In genomic region chr14:31954991-31955390, GRCh38 we compare ENCODE assay signal across 22 cellular contexts.
"Had no signal": no experiment of that assay in that cellular context is flagged by ENCODE, and none has a peak within 500 bp of the region (broad histone marks: within the 10 kb centered on the region; RNA-seq: fewer than 3 reads in every experiment).

No MANE protein-coding gene starts in this region.

- H3K4me1 Mint-ChIP-seq: activated CD4-positive, alpha-beta T cell treated with anti-CD3 and anti-CD28 coated beads, Interleukin-2, amount 10 ng/mL, durations not matched to agents 7 days and 5 days had no signal

- H3K4me3 ChIP-seq: breast epithelium, esophagus muscularis mucosa, hepatocyte had no signal

- H3K4me2 ChIP-seq: hepatocyte had no signal

- H3K27ac Mint-ChIP-seq: activated CD4-positive, alpha-beta T cell treated with anti-CD3 and anti-CD28 coated beads, Interleukin-2, amount 10 ng/mL, durations not matched to agents 7 days and 5 days; T-helper 1 cell treated with Interleukin-12 subunit alpha and Interleukin-12 subunit beta and Interleukin-4 antibody, amounts not matched to agents 30 μg/mL and 1 μg/mL, for 36 hours had no signal

- H3K9me3 Mint-ChIP-seq: activated CD4-positive, alpha-beta T cell treated with anti-CD3 and anti-CD28 coated beads, Interleukin-2, amount 10 ng/mL, durations not matched to agents 7 days and 5 days had no signal

- H2AFZ ChIP-seq: hepatocyte had no signal

- H3K9me3 ChIP-seq: breast epithelium, esophagus muscularis mucosa had no signal

- H3K27ac ChIP-seq: breast epithelium, esophagus muscularis mucosa, hepatocyte had no signal

- H3K4me3 Mint-ChIP-seq: activated CD4-positive, alpha-beta T cell treated with anti-CD3 and anti-CD28 coated beads, Interleukin-2, amount 10 ng/mL, durations not matched to agents 7 days and 5 days; T-helper 1 cell treated with Interleukin-12 subunit alpha and Interleukin-12 subunit beta and Interleukin-4 antibody, amounts not matched to agents 30 μg/mL and 1 μg/mL, for 36 hours had no signal

- H3K36me3 ChIP-seq: breast epithelium, esophagus muscularis mucosa had no signal

- H3K79me2 ChIP-seq: hepatocyte had no signal

- H3K27me3 ChIP-seq: breast epithelium, esophagus muscularis mucosa, hepatocyte had no signal

- ATAC-seq: activated CD4-positive, CD25-positive, alpha-beta regulatory T cell treated with anti-CD3 and anti-CD28 coated beads, Interleukin-2, amount 50 U/mL, for 24 hours; left lobe of liver; stimulated activated naive CD8-positive, alpha-beta T cell treated with anti-CD3 and anti-CD28 coated beads, Interleukin-15, Interleukin-2, amounts not matched to agents 100 U/mL and 50 U/mL, for 24 hours had no signal

- DNase-seq: activated CD4-positive, alpha-beta T cell treated with anti-CD3 and anti-CD28 coated beads, Interleukin-2, amount 10 ng/mL, durations not matched to agents 7 days and 5 days; activated CD8-positive, alpha-beta memory T cell treated with anti-CD3 and anti-CD28 coated beads for 24 hours; activated CD8-positive, alpha-beta memory T cell treated with anti-CD3 and anti-CD28 coated beads, Interleukin-2, amount 50 U/mL, for 48 hours; activated effector memory CD4-positive, alpha-beta T cell treated with anti-CD3 and anti-CD28 coated beads, Interleukin-2, amount 50 U/mL, for 16 hours; activated naive CD4-positive, alpha-beta T cell treated with anti-CD3 and anti-CD28 coated beads, Interleukin-2, amount 50 U/mL, for 16 hours; activated T-cell treated with anti-CD3 and anti-CD28 coated beads, Interleukin-2, amount 50 U/mL, for 48 hours; cortex of kidney; effector CD4-positive, alpha-beta T cell; islet precursor cell; midbrain; occipital lobe; posterior cingulate gyrus; stimulated activated CD4-positive, alpha-beta T cell treated with anti-CD3 and anti-CD28 coated beads, Interleukin-12 subunit alpha, Interleukin-12 subunit beta, amount 100 ng/mL, for 4 hours; stimulated activated CD4-positive, alpha-beta T cell treated with anti-CD3 and anti-CD28 coated beads, Interleukin-2, amount 100 ng/mL, for 24 hours; stimulated activated naive CD8-positive, alpha-beta T cell treated with anti-CD3 and anti-CD28 coated beads, Interleukin-15, Interleukin-2, amounts not matched to agents 100 U/mL and 50 U/mL, for 24 hours; trophoblast cell had no signal

- H3K4me1 ChIP-seq: breast epithelium had no signal
